8 cellular contexts compared by ENCODE assay signal in the genomic region with DNA sequence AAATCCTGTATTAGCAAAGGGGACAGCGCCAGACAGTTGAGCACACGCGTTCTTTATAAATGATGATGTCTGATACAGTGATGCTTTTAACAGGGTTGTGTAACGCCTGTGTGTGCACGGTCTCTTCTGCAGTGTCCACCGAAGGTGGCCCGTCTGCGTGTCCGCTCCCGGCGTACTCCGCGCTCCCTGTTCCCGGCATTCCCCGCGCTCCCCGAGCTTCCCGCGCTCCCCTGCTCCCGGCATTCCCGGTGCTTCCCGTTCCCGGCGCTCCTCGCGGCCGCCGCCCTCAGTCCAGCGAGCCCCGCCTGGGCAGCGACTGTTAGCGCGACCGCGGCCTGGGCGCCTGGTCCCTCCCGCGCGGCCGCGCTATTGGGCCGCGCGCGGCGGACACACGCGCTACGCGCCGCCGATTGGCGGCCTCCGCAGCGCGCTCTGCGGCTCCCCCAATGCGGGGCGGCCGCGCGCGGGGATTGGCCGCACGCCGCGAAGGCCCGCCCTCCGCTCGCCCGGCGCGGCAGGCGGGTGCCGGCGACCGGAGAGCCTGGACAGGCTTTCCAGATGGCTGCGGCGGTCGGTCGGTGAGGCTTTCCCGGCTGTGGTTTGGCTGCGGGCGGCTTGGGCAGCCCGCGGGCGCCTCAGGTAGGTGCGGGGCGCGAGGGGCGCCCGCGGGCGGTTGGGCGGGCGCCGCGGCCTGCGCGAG. TPM values are rescaled to one million over a fixed set of nuclear protein-coding genes. Genes with fewer than 3 reads are reported as not detected.
DNase-seq lines count a peak whose midpoint lies in the region; ATAC-seq and TF ChIP-seq lines count a peak whose summit lies in the region.

Gene DGCR8 (plus strand): TSS at position 497 of the 700 bp plus-strand sequence. CDS start 5,723 bp downstream, outside the sequence.

- H3K9me2 ChIP-seq in OCI-LY1 (ENCODE audit: low read depth, low read length): no peaks in the 10 kb centered on the region

- no peaks in the 10 kb centered on the region for H3K27me3 ChIP-seq in HUES64 (ENCODE audit: insufficient read depth, low read length)
- no peaks in the 10 kb centered on the region for H3K27me3 ChIP-seq in OCI-LY1 (ENCODE audit: insufficient read depth, low read length)

- in situ Hi-C loops in Caki2 (cut with HindIII; ENCODE audit: low pct_unique_long_range_greater_than_20kb, low sequenced_read_pairs): no loop called here

- H3K4me3 ChIP-seq in HUES64 (ENCODE audit: low read length) (peak within 1 kb of the TSS; percentile 97), OCI-LY1 (ENCODE audit: low read depth, low read length, poor library complexity, severe bottlenecking) (peak within 1 kb of the TSS; percentile 95), epithelial cell of esophagus (ENCODE audit: low read length) (peak within 1 kb of the TSS; percentile 75)

- H4K20me1 ChIP-seq in OCI-LY1 (ENCODE audit: insufficient read depth, low read length): no peaks in the 10 kb centered on the region

- WGBS in HUES64: under 1% methylated on average over 100 of the region's 100 CpGs

- TF ChIP-seq CTCF in OCI-LY1 (IDR thresholded peaks at IDR 0.05; ENCODE audit: low read length) (no peak), epithelial cell of esophagus (IDR thresholded peaks at IDR 0.05; ENCODE audit: insufficient read depth, low read depth, low read length, missing control alignments) (no peak)

- H3K9ac ChIP-seq in HUES64 (ENCODE audit: low read depth, low read length) (peak within 1 kb of the TSS; percentile 97), OCI-LY1 (ENCODE audit: low read length) (peak within 1 kb of the TSS; percentile 96)

- ATAC-seq in GM21447 (IDR thresholded peaks at IDR 0.05; ENCODE audit: unreplicated experiment): peak; percentile 68

- H3F3A ChIP-seq in OCI-LY1 (ENCODE audit: insufficient read depth, low read length): no peaks in the 10 kb centered on the region

- peaks cover 10% of the 10 kb centered on the region; the same call in 1 of the 2 replicates for H3K36me3 ChIP-seq in HUES64 (ENCODE audit: insufficient read depth, low read length)
- H3K36me3 ChIP-seq in OCI-LY1 (ENCODE audit: insufficient read depth, low read length): no peaks in the 10 kb centered on the region

- H3K9me3 ChIP-seq in HUES64 (ENCODE audit: insufficient read depth, low read depth, low read length): no peaks in the 10 kb centered on the region
- H3K9me3 ChIP-seq in OCI-LY1 (ENCODE audit: low read length): no peaks in the 10 kb centered on the region

- peaks cover 37% of the 10 kb centered on the region for H3K79me2 ChIP-seq in OCI-LY1 (ENCODE audit: insufficient read depth, low read length)

- DNase-seq in Caki2 (ENCODE audit: low read depth) (peak; percentile 98), activated T-cell treated with anti-CD3 and anti-CD28 coated beads for 4 hours (peak; percentile 41), epithelial cell of esophagus (ENCODE audit: low read depth) (peak; percentile 94), middle frontal gyrus (ENCODE audit: extremely low spot score, low spot score) (peak; percentile 94)
- DNase-seq in stimulated activated CD8-positive, alpha-beta memory T cell treated with anti-CD3 and anti-CD28 coated beads, Interleukin-2, amount 100 ng/mL, for 48 hours (ENCODE audit: low read depth in 2 of 2): peak; percentile 52 to 59

- peak within 1 kb of the TSS; percentile 99 for H3K4me2 ChIP-seq in OCI-LY1 (ENCODE audit: low read length)

- peak within 1 kb of the TSS; percentile 94 for H3K27ac ChIP-seq in HUES64 (ENCODE audit: low read depth, low read length)
- H3K27ac ChIP-seq in OCI-LY1 (ENCODE audit: low read depth, low read length, poor library complexity, severe bottlenecking): peak within 1 kb of the TSS; percentile 58

- peak within 1 kb of the TSS; percentile 91; the same call in 1 of the 2 replicates for H2AFZ ChIP-seq in OCI-LY1 (ENCODE audit: low read length)

- H3K4me1 ChIP-seq in HUES64 (ENCODE audit: insufficient read depth, low read length) (peaks cover 14% of the 10 kb centered on the region; the same call in 1 of the 2 replicates), OCI-LY1 (ENCODE audit: insufficient read depth, low read length, severe bottlenecking) (peaks cover 48% of the 10 kb centered on the region)

RNA-seq across cellular contexts. Expression of gene DGCR8, which starts in this region (rescaled TPM):
- 8.8 and 26.8 TPM in 2 replicates for total RNA-seq in Caki2 (2014; rRNA removed; shearing (Covaris generic); ENCODE audit: low replicate concordance)
- polyA plus RNA-seq in HUES64 (2013, experiment 1 of 2): 27.2 TPM
- polyA plus RNA-seq in HUES64 (2013, experiment 2 of 2): 25.4 TPM

Comparison
In these comparisons a context has a peak if more than half of its experiments do, and no peak if none do; other contexts are left out.
1. Peak in every context shown above with its lines: DNase-seq, ATAC-seq, H3K4me3 ChIP-seq and H3K27ac ChIP-seq.
2. DNase-seq: peak in every context shown above with its lines; median percentile 98 in Caki2; 94 in epithelial cell of esophagus; 94 in middle frontal gyrus; 56 in stimulated activated CD8-positive, alpha-beta memory T cell treated with anti-CD3 and anti-CD28 coated beads, Interleukin-2, amount 100 ng/mL, for 48 hours; 41 in activated T-cell treated with anti-CD3 and anti-CD28 coated beads for 4 hours.